8 cellular contexts compared by ENCODE assay signal in the genomic region with DNA sequence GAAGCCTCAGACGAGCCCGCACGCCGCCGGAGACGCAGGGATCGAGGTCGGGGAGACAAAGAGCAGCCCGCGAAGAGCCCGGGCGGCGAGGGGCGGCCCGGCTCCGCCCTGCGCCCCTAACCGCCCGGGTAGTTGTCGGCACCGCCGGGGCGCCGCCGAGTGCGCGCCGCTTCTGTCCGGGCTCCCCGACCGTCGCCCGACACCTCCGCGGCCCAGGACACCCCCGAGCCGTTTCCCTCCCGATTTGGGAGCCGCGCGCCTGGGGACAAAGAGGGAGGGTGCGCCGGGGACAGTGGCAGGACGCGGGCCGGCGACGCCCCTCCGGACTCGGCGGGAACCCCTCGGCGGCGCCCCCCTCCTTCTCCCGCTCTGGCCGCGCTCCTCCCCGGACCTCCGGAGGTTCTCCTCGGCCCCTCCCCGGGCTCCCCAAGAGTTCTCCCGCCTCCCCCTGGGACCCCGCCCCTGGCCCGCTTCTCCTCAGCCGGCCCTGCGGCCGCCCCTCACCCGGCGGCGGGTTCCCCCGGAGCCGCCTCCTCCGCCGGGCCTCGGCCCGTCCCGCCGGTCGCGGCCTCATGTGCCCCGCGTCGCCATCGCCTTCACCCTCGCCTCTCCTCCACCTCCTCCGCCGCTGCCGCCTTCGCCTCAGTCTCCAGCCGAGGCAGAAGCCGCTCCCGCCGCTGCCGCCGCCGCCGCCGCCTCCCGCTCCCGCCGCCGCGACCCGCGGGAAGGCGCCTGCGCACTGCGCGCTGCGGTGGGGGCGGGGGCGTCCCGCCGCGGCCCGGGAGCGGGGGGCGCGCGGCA. TPM values are rescaled to one million over a fixed set of nuclear protein-coding genes. Genes with fewer than 3 reads are reported as not detected.
DNase-seq lines count a peak whose midpoint lies in the region; ATAC-seq and TF ChIP-seq lines count a peak whose summit lies in the region.

A gene (minus strand): TSS at position 730 of the 801 bp plus-strand sequence. CDS start 24,470 bp downstream, outside the sequence.

- H3K36me3 ChIP-seq in KOPT-K1 (ENCODE audit: insufficient read depth, low read length) (no peaks in the 10 kb centered on the region), gastroesophageal sphincter (no peaks in the 10 kb centered on the region)

- TF ChIP-seq CTCF in gastroesophageal sphincter (IDR thresholded peaks at IDR 0.05): no peak

- H3K4me1 ChIP-seq in gastroesophageal sphincter: peaks cover 0 to 60% (median 4%) of the 10 kb centered on the region in 3 donors

- no peaks in the 10 kb centered on the region for H3K9me3 ChIP-seq in KOPT-K1 (ENCODE audit: insufficient read depth, low read length, poor library complexity, severe bottlenecking)
- no peaks in the 10 kb centered on the region for H3K9me3 ChIP-seq in gastroesophageal sphincter

- H3K27me3 ChIP-seq in gastroesophageal sphincter: peaks cover 49% of the 10 kb centered on the region

- ATAC-seq in gastroesophageal sphincter: peak; percentile 75

- TF ChIP-seq EP300 in gastroesophageal sphincter (IDR thresholded peaks at IDR 0.05): no peak

- TF ChIP-seq POLR2A in gastroesophageal sphincter (IDR thresholded peaks at IDR 0.05): peak; percentile 24 to 48

- H3K27ac ChIP-seq in KOPT-K1 (ENCODE audit: low read depth, low read length, poor library complexity, severe bottlenecking) (peak within 1 kb of the TSS; percentile 51), gastroesophageal sphincter (peak within 1 kb of the TSS; percentile 75 to 98 (median 94))

- WGBS in gastroesophageal sphincter (ENCODE audit: low coverage in 1 of 2), 2 donors: no CpG with 5 or more reads among the region's 120 CpGs

- H3K4me3 ChIP-seq in gastroesophageal sphincter: peak within 1 kb of the TSS; percentile 78 to 86

- DNase-seq in EH (ENCODE audit: low read depth): peak; percentile 52
- peak; percentile 14 for DNase-seq in activated T-cell treated with anti-CD3 and anti-CD28 coated beads for 48 hours (ENCODE audit: low read depth)
- DNase-seq in occipital lobe (lab: John Stamatoyannopoulos, UW): no peak
- no peak for DNase-seq in anterior cingulate cortex (lab: John Stamatoyannopoulos, UW)
- no peak for DNase-seq in pons (ENCODE audit: low spot score)
- no peak for DNase-seq in OCI-M2 (lab: John Stamatoyannopoulos, UW; ENCODE audit: unreplicated experiment)

RNA-seq across cellular contexts. Expression of the gene that starts here (rescaled TPM):
- 10 to 100 TPM; 28.2 to 78.3 (median 44.5) TPM for total RNA-seq in gastroesophageal sphincter
- 81.3 TPM for total RNA-seq in occipital lobe

Comparison
In these comparisons a context has a peak if more than half of its experiments do, and no peak if none do; other contexts are left out.
1. DNase-seq: peak in EH (single experiment) and activated T-cell treated with anti-CD3 and anti-CD28 coated beads for 48 hours (single experiment); none in occipital lobe (single experiment), anterior cingulate cortex (0 of 58), pons (single experiment) and OCI-M2 (single experiment).